8 cellular contexts compared by ENCODE assay signal in genomic region chr4:118076958-118077766, GRCh38. TPM values are rescaled to one million over a fixed set of nuclear protein-coding genes. Genes with fewer than 3 reads are reported as not detected.
A peak's percentile ranks its signal among the peaks of the same experiment; 100 is the strongest.
DNase-seq lines count a peak whose midpoint lies in the region; ATAC-seq and TF ChIP-seq lines count a peak whose summit lies in the region.

No MANE protein-coding gene starts in this region.

- intact Hi-C loops in PC-9 (cut with micrococcal nuclease; ENCODE audit: unreplicated experiment): loop anchor here (5.0 kb wide), 1 partner anchor 145 kb away; no protein-coding TSS in a partner anchor

- H3K9me3 ChIP-seq in PC-9 (ENCODE audit: insufficient read depth, low read depth): no peaks in the 10 kb centered on the region

- H3K4me1 Mint-ChIP-seq in effector memory CD8-positive, alpha-beta T cell (ENCODE audit: low read depth in 2 of 2): no peaks in the 10 kb centered on the region

- H3K4me1 ChIP-seq in PC-9 (replicated peaks; ENCODE audit: insufficient read depth): no peaks in the 10 kb centered on the region

- no peaks in the 10 kb centered on the region for H3K36me3 Mint-ChIP-seq in effector memory CD8-positive, alpha-beta T cell (ENCODE audit: insufficient read depth)

- no peaks in the 10 kb centered on the region for H3K9me2 ChIP-seq in PC-9 (ENCODE audit: insufficient read depth)

- no peaks in the 10 kb centered on the region for H3F3A ChIP-seq in PC-9 (ENCODE audit: insufficient read depth, low read depth)

- H3K9me3 Mint-ChIP-seq in effector memory CD8-positive, alpha-beta T cell: peaks cover 5 to 7% of the 10 kb centered on the region in 2 donors

- no peak overlapping the region for H3K27ac Mint-ChIP-seq in effector memory CD8-positive, alpha-beta T cell

- DNase-seq in AG09309 (ENCODE audit: low read depth): no peak
- DNase-seq in PC-9: no peak
- DNase-seq in foreskin melanocyte: peak; percentile 10
- no peak for DNase-seq in cortex of kidney (lab: John Stamatoyannopoulos, UW)
- no peak for DNase-seq in effector memory CD8-positive, alpha-beta T cell
- no peak for DNase-seq in cerebellum (ENCODE audit: low spot score)

- no peaks in the 10 kb centered on the region for H4K20me1 ChIP-seq in PC-9 (ENCODE audit: insufficient read depth)

- no peaks in the 10 kb centered on the region for H3K27me3 ChIP-seq in PC-9 (ENCODE audit: insufficient read depth, low read depth)

- H3K79me2 ChIP-seq in PC-9 (ENCODE audit: low read depth): no peaks in the 10 kb centered on the region

- no peak overlapping the region for H3K27ac ChIP-seq in PC-9

- no peak overlapping the region for H3K4me2 ChIP-seq in PC-9

- no peaks in the 10 kb centered on the region for H3K36me3 ChIP-seq in PC-9 (ENCODE audit: low read depth)

- CTCF ChIA-PET in PC-9 (lab: Charles Lee): no interaction called here

- H3K4me3 Mint-ChIP-seq in effector memory CD8-positive, alpha-beta T cell: no peak overlapping the region

- TF ChIP-seq CTCF in AG09309 (IDR thresholded peaks at IDR 0.05; ENCODE audit: control insufficient read depth, insufficient read depth, low read depth, low read length, missing control alignments) (peak; percentile 69), GM12873 (IDR thresholded peaks at IDR 0.05; ENCODE audit: insufficient read depth, low read depth, low read length, missing control alignments) (peak; percentile 70), PC-9 (conservative IDR thresholded peaks at IDR 0.05) (peak; percentile 44; the same call in 1 of the 2 replicates)

- no peak overlapping the region for H3K4me3 ChIP-seq in AG09309 (ENCODE audit: control insufficient read depth, low read depth, low read length)
- H3K4me3 ChIP-seq in PC-9: no peak overlapping the region

- no TSS peak for BruUV-seq in PC-9 (replicated peaks; lab: Mats Ljungman, UMichigan)

- no peak overlapping the region for H2AFZ ChIP-seq in PC-9

- no peaks in the 10 kb centered on the region for H3K27me3 Mint-ChIP-seq in effector memory CD8-positive, alpha-beta T cell

- POLR2A ChIA-PET in PC-9 (lab: Charles Lee; ENCODE audit: unreplicated experiment): no interaction called here

- ATAC-seq in HG02852 (IDR thresholded peaks at IDR 0.05; ENCODE audit: unreplicated experiment): peak; percentile 80
- no peak for ATAC-seq in effector memory CD8-positive, alpha-beta T cell (replicated peaks)

RNA-seq across cellular contexts. Expression of gene NDST3, which starts 42.9 kb away (rescaled TPM):
- 0.15 TPM in 1 of 2 replicates, not detected in the other for total RNA-seq in PC-9 (2021)
- total RNA-seq in cerebellum: 47.4 TPM

Comparison
In these comparisons a context has a peak if more than half of its experiments do, and no peak if none do; other contexts are left out.
1. RNA of gene NDST3, which starts 42.9 kb away (total RNA-seq): 47.4 TPM in cerebellum (single experiment); 0.15 TPM in PC-9; every median in the first group is over 10 times any median in the second.
2. Peak in every context shown above with its lines, with median percentiles within 50 percentile points of each other: CTCF ChIP-seq.